In the genomic region with DNA sequence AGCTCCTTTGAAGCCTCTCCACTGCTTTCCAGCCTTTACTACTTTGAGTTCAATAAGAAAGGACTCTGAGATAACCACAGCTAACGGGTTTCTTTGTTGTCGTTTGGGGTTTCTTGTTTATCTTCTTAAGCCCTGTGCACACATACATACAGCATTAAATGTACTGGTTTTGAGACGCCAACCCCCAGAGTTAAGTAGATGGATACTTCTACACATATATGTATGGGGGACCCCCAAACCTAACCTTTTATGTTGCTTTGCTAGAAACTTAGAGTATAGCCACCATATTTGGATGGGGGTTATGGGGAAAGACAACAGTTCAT, we compare ENCODE assay signal across 7 cellular contexts. TPM values are rescaled to one million over a fixed set of nuclear protein-coding genes. Genes with fewer than 3 reads are reported as not detected.
DNase-seq lines count a peak whose midpoint lies in the region; ATAC-seq and TF ChIP-seq lines count a peak whose summit lies in the region.

No MANE protein-coding gene starts in this region.

- peaks cover 43% of the 10 kb centered on the region for H3K36me3 Mint-ChIP-seq in activated B cell treated with CpG ODN at 0.5 μM for 24 hours (ENCODE audit: low read depth)
- H3K36me3 Mint-ChIP-seq in stimulated activated memory B cell treated with anti-CD40 and anti-IgM and Interleukin-4, amounts not matched to agents 10 μg/mL and 1 μg/mL and 100 μg/mL, for 72 hours, result peaks cover 21% of the 10 kb centered on the region

- no peaks in the 10 kb centered on the region for H3K36me3 ChIP-seq in hepatocyte (replicated peaks; ENCODE audit: insufficient read depth, low read depth)

- peaks cover 58% of the 10 kb centered on the region for H3K4me1 Mint-ChIP-seq in activated B cell treated with CpG ODN at 0.5 μM for 24 hours
- peaks cover 42% of the 10 kb centered on the region for H3K4me1 Mint-ChIP-seq in stimulated activated memory B cell treated with anti-CD40 and anti-IgM and Interleukin-4, amounts not matched to agents 10 μg/mL and 1 μg/mL and 100 μg/mL, for 72 hours

- H2AFZ ChIP-seq in hepatocyte, result peak overlapping the region; percentile 90

- POLR2A ChIA-PET in activated B cell treated with CpG ODN at 0.5 μM for 24 hours (lab: Charles Lee), result interaction anchor here (0.6 to 3.2 kb wide), 15 partner anchors 11 to 553 kb away, joined by 3 to 31 read pairs (median 5); partner anchors contain the start of genes EXOC1, PAICS and PPAT

- ATAC-seq in activated B cell treated with CpG ODN at 0.5 μM for 24 hours (ENCODE audit: low read depth) (no peak), GM21723 (IDR thresholded peaks at IDR 0.05; ENCODE audit: unreplicated experiment) (no peak)
- no peak for ATAC-seq in stimulated activated memory B cell treated with anti-CD40 and anti-IgM and Interleukin-4, amounts not matched to agents 10 μg/mL and 1 μg/mL and 100 μg/mL, for 72 hours

- peaks cover 21% of the 10 kb centered on the region for H3K4me1 ChIP-seq in hepatocyte (ENCODE audit: insufficient read depth)

- WGBS in hepatocyte (ENCODE audit: low lambda C conversion rate, missing lambda C conversion rate), result 0% methylated on average over 3 of the region's 3 CpGs

- H3K79me2 ChIP-seq in hepatocyte, result peaks cover 29% of the 10 kb centered on the region

- CTCF ChIA-PET in activated B cell treated with CpG ODN at 0.5 μM for 24 hours (lab: Charles Lee), result interaction anchor here (0.7 to 3.1 kb wide), 10 partner anchors 8 to 887 kb away, joined by 3 to 24 read pairs (median 6); partner anchors contain the start of genes AASDH and SRD5A3

- no peaks in the 10 kb centered on the region for H3K9me2 ChIP-seq in hepatocyte (replicated peaks; ENCODE audit: insufficient read depth)

- peak overlapping the region; percentile 92 for H3K4me2 ChIP-seq in hepatocyte

- no peaks in the 10 kb centered on the region for H4K20me1 ChIP-seq in hepatocyte (ENCODE audit: insufficient read depth, poor library complexity, severe bottlenecking)

- DNase-seq in HK-2 (ENCODE audit: unreplicated experiment) (peak; percentile 6), activated B cell treated with CpG ODN at 0.5 μM for 24 hours (no peak), hepatocyte (ENCODE audit: low spot score) (no peak), NCI-H524 (lab: John Stamatoyannopoulos, UW) (no peak), COLO668 (lab: John Stamatoyannopoulos, UW; ENCODE audit: unreplicated experiment) (no peak)

- H3K27ac ChIP-seq in hepatocyte, result peak overlapping the region; percentile 95

- H3K4me3 Mint-ChIP-seq in activated B cell treated with CpG ODN at 0.5 μM for 24 hours, result peak overlapping the region; percentile 94
- H3K4me3 Mint-ChIP-seq in stimulated activated memory B cell treated with anti-CD40 and anti-IgM and Interleukin-4, amounts not matched to agents 10 μg/mL and 1 μg/mL and 100 μg/mL, for 72 hours, result peak overlapping the region; percentile 90

- peaks cover 2% of the 10 kb centered on the region for H3K9me3 Mint-ChIP-seq in activated B cell treated with CpG ODN at 0.5 μM for 24 hours
- H3K9me3 Mint-ChIP-seq in stimulated activated memory B cell treated with anti-CD40 and anti-IgM and Interleukin-4, amounts not matched to agents 10 μg/mL and 1 μg/mL and 100 μg/mL, for 72 hours, result no peaks in the 10 kb centered on the region

- peak overlapping the region; percentile 64 for H3K4me3 ChIP-seq in hepatocyte

- no peaks in the 10 kb centered on the region for H3K9me3 ChIP-seq in hepatocyte (ENCODE audit: low read depth)

- H3K27ac Mint-ChIP-seq in activated B cell treated with CpG ODN at 0.5 μM for 24 hours, result peak overlapping the region; percentile 90
- peak overlapping the region; percentile 98 for H3K27ac Mint-ChIP-seq in stimulated activated memory B cell treated with anti-CD40 and anti-IgM and Interleukin-4, amounts not matched to agents 10 μg/mL and 1 μg/mL and 100 μg/mL, for 72 hours

- no peak for TF ChIP-seq CTCF in activated B cell treated with CpG ODN at 0.5 μM for 24 hours (IDR thresholded peaks at IDR 0.05)
- TF ChIP-seq CTCF in hepatocyte (IDR thresholded peaks at IDR 0.05; ENCODE audit: poor library complexity), result no peak

- no peaks in the 10 kb centered on the region for H3K27me3 Mint-ChIP-seq in activated B cell treated with CpG ODN at 0.5 μM for 24 hours
- no peaks in the 10 kb centered on the region for H3K27me3 Mint-ChIP-seq in stimulated activated memory B cell treated with anti-CD40 and anti-IgM and Interleukin-4, amounts not matched to agents 10 μg/mL and 1 μg/mL and 100 μg/mL, for 72 hours

- intact Hi-C loops in activated B cell treated with CpG ODN at 0.5 μM for 24 hours (cut with micrococcal nuclease), result loop anchor here (2.0 to 5.0 kb wide), 6 partner anchors 43 to 1887 kb away; partner anchors contain the start of gene CHIC2

- no peaks in the 10 kb centered on the region for H3K27me3 ChIP-seq in hepatocyte

RNA-seq across cellular contexts. Expression of gene CEP135, which starts 0.7 kb away (rescaled TPM):
- total RNA-seq in activated B cell treated with CpG ODN at 0.5 μM for 24 hours (24.7 and 30.2 TPM in 2 replicates), hepatocyte (7.7 and 10.9 TPM in 2 replicates)
- polyA plus RNA-seq in hepatocyte, result 3.1 and 3.2 TPM in 2 replicates
